ENCODE assay signal across 8 cellular contexts in genomic region chr10:73168486-73168844, GRCh38. TPM values are rescaled to one million over a fixed set of nuclear protein-coding genes. Genes with fewer than 3 reads are reported as not detected.
DNase-seq lines count a peak whose midpoint lies in the region; ATAC-seq lines count a peak whose summit lies in the region.

No MANE protein-coding gene starts in this region.

- peak overlapping the region; percentile 100 for H3K4me3 Mint-ChIP-seq in activated CD4-positive, alpha-beta memory T cell treated with anti-CD3 and anti-CD28 coated beads for 36 hours

- no peaks in the 10 kb centered on the region for H3K9me3 ChIP-seq in right cardiac atrium (ENCODE audit: control insufficient read depth, low read length)

- peak; percentile 30 for ATAC-seq in GM18517 (IDR thresholded peaks at IDR 0.05; ENCODE audit: unreplicated experiment)
- ATAC-seq in HG02870 (IDR thresholded peaks at IDR 0.05; ENCODE audit: unreplicated experiment): peak; percentile 2
- no peak for ATAC-seq in right cardiac atrium

- WGBS in right cardiac atrium: 0% methylated on average over 6 of the region's 6 CpGs

- no peaks in the 10 kb centered on the region for H3K27me3 Mint-ChIP-seq in activated CD4-positive, alpha-beta memory T cell treated with anti-CD3 and anti-CD28 coated beads for 36 hours

- peak overlapping the region; percentile 81 for H3K27ac Mint-ChIP-seq in activated CD4-positive, alpha-beta memory T cell treated with anti-CD3 and anti-CD28 coated beads for 36 hours

- intact Hi-C loops in activated CD4-positive, alpha-beta memory T cell treated with anti-CD3 and anti-CD28 coated beads for 36 hours (cut with micrococcal nuclease): loop anchor here (1.0 to 5.0 kb wide), 3 partner anchors 56 to 814 kb away; partner anchors contain the start of genes DNAJB12, DNAJC9 and NUDT13
- intact Hi-C loops in right cardiac atrium (cut with DNase I): loop anchor here in 1 of 4 donors (10.0 kb wide), 1 partner anchor 74 kb away; the partner anchor contains the start of gene P4HA1

- H3K4me1 ChIP-seq in right cardiac atrium (ENCODE audit: control insufficient read depth, insufficient read depth, low read length): peaks cover 2% of the 10 kb centered on the region

- peaks cover 31% of the 10 kb centered on the region for H3K4me1 Mint-ChIP-seq in activated CD4-positive, alpha-beta memory T cell treated with anti-CD3 and anti-CD28 coated beads for 36 hours (ENCODE audit: low read depth)

- CTCF ChIA-PET in activated CD4-positive, alpha-beta memory T cell treated with anti-CD3 and anti-CD28 coated beads for 36 hours (lab: Charles Lee): interaction anchor here (1.1 to 2.2 kb wide), 3 partner anchors 10 to 73 kb away, joined by 3 to 20 read pairs (median 10); partner anchors contain the start of gene P4HA1

- peaks cover 16% of the 10 kb centered on the region for H3K36me3 Mint-ChIP-seq in activated CD4-positive, alpha-beta memory T cell treated with anti-CD3 and anti-CD28 coated beads for 36 hours

- no peak for DNase-seq in activated CD4-positive, alpha-beta memory T cell treated with anti-CD3 and anti-CD28 coated beads for 36 hours
- DNase-seq in right cardiac atrium (no peak), NCI-H1092 (lab: John Stamatoyannopoulos, UW) (no peak)
- no peak for DNase-seq in stimulated activated CD4-positive, alpha-beta T cell treated with anti-CD3 and anti-CD28 coated beads, Interleukin-4, amount 100 ng/mL, for 24 hours
- DNase-seq in activated CD4-positive, alpha-beta T cell treated with anti-CD3 and anti-CD28 coated beads for 1 hour: no peak

- H3K9me3 Mint-ChIP-seq in activated CD4-positive, alpha-beta memory T cell treated with anti-CD3 and anti-CD28 coated beads for 36 hours: peaks cover 2% of the 10 kb centered on the region

- peak overlapping the region; percentile 96 for H3K4me3 ChIP-seq in right cardiac atrium (ENCODE audit: low read length)
- peak overlapping the region; percentile 56 to 98 (median 88) for H3K4me3 ChIP-seq in skin epidermis

- POLR2A ChIA-PET in activated CD4-positive, alpha-beta memory T cell treated with anti-CD3 and anti-CD28 coated beads for 36 hours (lab: Charles Lee): interaction anchor here (0.6 to 1.3 kb wide), 4 partner anchors 58 to 1010 kb away, joined by 3 to 10 read pairs (median 3); partner anchors contain the start of gene NUDT13

- H3K27me3 ChIP-seq in right cardiac atrium (ENCODE audit: control insufficient read depth, insufficient read depth): no peaks in the 10 kb centered on the region

- peak overlapping the region; percentile 99 for H3K27ac ChIP-seq in right cardiac atrium (ENCODE audit: low read length)
- peak overlapping the region; percentile 82 to 99 (median 95) for H3K27ac ChIP-seq in skin epidermis

RNA-seq across cellular contexts. Expression of gene FAM149B1, which starts 0.5 kb away (rescaled TPM):
- 10 to 100 TPM; 12.8 to 14.6 TPM for total RNA-seq in activated CD4-positive, alpha-beta memory T cell treated with anti-CD3 and anti-CD28 coated beads for 36 hours
- 10 to 100 TPM; 11.6 to 17.5 (median 15.1) TPM for total RNA-seq in right cardiac atrium
- polyA plus RNA-seq in right cardiac atrium: 16.2 TPM

RNA-seq across cellular contexts. Expression of gene ECD, which starts 0.7 kb away (rescaled TPM):
- 10 to 100 TPM; 37.5 to 37.7 TPM for total RNA-seq in activated CD4-positive, alpha-beta memory T cell treated with anti-CD3 and anti-CD28 coated beads for 36 hours
- 10 to 100 TPM; 16.2 to 19.3 (median 17.9) TPM for total RNA-seq in right cardiac atrium
- 10.8 TPM for polyA plus RNA-seq in right cardiac atrium

RNA-seq across cellular contexts. Expression of gene NUDT13, which starts 58.2 kb away (rescaled TPM):
- total RNA-seq in activated CD4-positive, alpha-beta memory T cell treated with anti-CD3 and anti-CD28 coated beads for 36 hours: 1 to 10 TPM; 1.0 to 1.4 TPM
- 1 to 10 TPM; 1.9 to 4.1 (median 2.8) TPM for total RNA-seq in right cardiac atrium
- polyA plus RNA-seq in right cardiac atrium: 2.7 TPM

Comparison
In these comparisons a context has a peak if more than half of its experiments do, and no peak if none do; other contexts are left out.
1. ATAC-seq: peak in GM18517 (single experiment) and HG02870 (single experiment); none in right cardiac atrium (0 of 2).